34 cellular contexts compared by ENCODE assay signal in genomic region chr5:7202846-7203245, GRCh38.
"Had no signal": no experiment of that assay in that cellular context is flagged by ENCODE, and none has a peak within 500 bp of the region (broad histone marks: within the 10 kb centered on the region; RNA-seq: fewer than 3 reads in every experiment).

No MANE protein-coding gene starts in this region.

- H3K9me3 ChIP-seq: MG63 had no signal

- H3K4me3 ChIP-seq: MG63 had no signal

- H3K27me3 ChIP-seq: MG63 had no signal

- DNase-seq: Karpas-422, Kasumi-1, MG63, MV-4-11, NCI-H1048, NCI-H1092, NCI-H1092 treated with DMSO at 0.1 percent for 48 hours, NCI-H1105, NCI-H1105 treated with DMSO at 0.1 percent for 48 hours, NCI-H1417, NCI-H1417 treated with DMSO at 0.1 percent for 48 hours, NCI-H1436, NCI-H1436 treated with DMSO at 0.1 percent for 48 hours, NCI-H146, NCI-H1694, NCI-H1694 treated with DMSO at 0.1 percent for 48 hours, NCI-H187, NCI-H187 treated with DMSO at 0.1 percent for 48 hours, NCI-H1930, NCI-H2029, NCI-H2029 treated with DMSO at 0.1 percent for 48 hours, NCI-H2081, NCI-H2081 treated with DMSO at 0.1 percent for 48 hours, NCI-H2107, NCI-H2171, NCI-H2171 treated with DMSO at 0.1 percent for 48 hours, NCI-H2227 treated with DMSO at 0.1 percent for 48 hours, NCI-H226, NCI-H345, NCI-H446, NCI-H446 treated with DMSO at 0.1 percent for 48 hours, NCI-H510A, NCI-H510A treated with DMSO at 0.1 percent for 48 hours, NCI-H524 had no signal

- H3K36me3 ChIP-seq: MG63 had no signal
